8 cellular contexts compared by ENCODE assay signal in genomic region chr22:41589260-41589600, GRCh38. TPM values are rescaled to one million over a fixed set of nuclear protein-coding genes. Genes with fewer than 3 reads are reported as not detected.
DNase-seq lines count a peak whose midpoint lies in the region; ATAC-seq and TF ChIP-seq lines count a peak whose summit lies in the region.

No MANE protein-coding gene starts in this region.

- peak; percentile 1 for ATAC-seq in HG02840 (IDR thresholded peaks at IDR 0.05; ENCODE audit: low FRiP score, unreplicated experiment)
- peak; percentile 34 for ATAC-seq in omental fat pad (ENCODE audit: low FRiP score)
- no peak for ATAC-seq in HG02588 (IDR thresholded peaks at IDR 0.05; ENCODE audit: unreplicated experiment)

- H3K27ac ChIP-seq in VCaP = peak overlapping the region; percentile 88

- in situ Hi-C loops in GM13976 (cut with MboI; ENCODE audit: low sequenced_read_pairs, unreplicated experiment) = no loop called here

- DNase-seq in GM13976 (ENCODE audit: low spot score) (peak; percentile 43), fibroblast of pulmonary artery (ENCODE audit: low read depth) (peak; percentile 24), omental fat pad (ENCODE audit: low spot score) (no peak), T1000 (lab: John Stamatoyannopoulos, UW) (no peak), mesenteric fat pad (ENCODE audit: low spot score) (no peak)

- no peak for TF ChIP-seq CTCF in GM13976 (IDR thresholded peaks at IDR 0.05; ENCODE audit: borderline replicate concordance, control extremely low read depth, extremely low read depth, insufficient read depth, missing control alignments)
- TF ChIP-seq CTCF in VCaP (conservative IDR thresholded peaks at IDR 0.05) = no peak
- TF ChIP-seq CTCF in fibroblast of pulmonary artery (IDR thresholded peaks at IDR 0.05; ENCODE audit: low read length, missing control alignments) = no peak
- TF ChIP-seq CTCF in omental fat pad (IDR thresholded peaks at IDR 0.05) = no peak

- H3K4me3 ChIP-seq in fibroblast of pulmonary artery (replicated peaks; ENCODE audit: low read depth, low read length) = peak overlapping the region; percentile 91

RNA-seq across cellular contexts. Expression of gene PMM1, which starts 0.4 kb away (rescaled TPM):
- 100 to 1,000 TPM in 1 of 4 donors, 10 to 100 TPM in 3; 39.3 to 168 (median 73.1) TPM for total RNA-seq in omental fat pad
- 51.4 TPM for total RNA-seq in mesenteric fat pad

RNA-seq across cellular contexts. Expression of gene CSDC2, which starts 28.4 kb away (rescaled TPM):
- total RNA-seq in omental fat pad (1 to 10 TPM in 3 of 4 donors, under 1 TPM in 1; 0.32 to 7.8 (median 4.9) TPM), mesenteric fat pad (1.7 TPM)

RNA-seq across cellular contexts. Expression of gene DESI1, which starts 31.6 kb away (rescaled TPM):
- 10 to 100 TPM; 16.0 to 22.1 (median 19.5) TPM for total RNA-seq in omental fat pad
- 29.0 TPM for total RNA-seq in mesenteric fat pad

RNA-seq across cellular contexts. Expression of gene XRCC6, which starts 31.9 kb away (rescaled TPM):
- total RNA-seq in omental fat pad (100 to 1,000 TPM; 168 to 191 (median 181) TPM), mesenteric fat pad (173 TPM)

RNA-seq across cellular contexts. Expression of gene POLR3H, which starts 45.0 kb away (rescaled TPM):
- total RNA-seq in omental fat pad = 10 to 100 TPM; 17.0 to 37.7 (median 22.3) TPM
- 57.5 TPM for total RNA-seq in mesenteric fat pad

Comparison
In these comparisons a context has a peak if more than half of its experiments do, and no peak if none do; other contexts are left out.
1. DNase-seq: peak in GM13976 (single experiment) and fibroblast of pulmonary artery (single experiment); none in omental fat pad (single experiment), T1000 (single experiment) and mesenteric fat pad (single experiment).